8 cellular contexts compared by ENCODE assay signal in the genomic region with DNA sequence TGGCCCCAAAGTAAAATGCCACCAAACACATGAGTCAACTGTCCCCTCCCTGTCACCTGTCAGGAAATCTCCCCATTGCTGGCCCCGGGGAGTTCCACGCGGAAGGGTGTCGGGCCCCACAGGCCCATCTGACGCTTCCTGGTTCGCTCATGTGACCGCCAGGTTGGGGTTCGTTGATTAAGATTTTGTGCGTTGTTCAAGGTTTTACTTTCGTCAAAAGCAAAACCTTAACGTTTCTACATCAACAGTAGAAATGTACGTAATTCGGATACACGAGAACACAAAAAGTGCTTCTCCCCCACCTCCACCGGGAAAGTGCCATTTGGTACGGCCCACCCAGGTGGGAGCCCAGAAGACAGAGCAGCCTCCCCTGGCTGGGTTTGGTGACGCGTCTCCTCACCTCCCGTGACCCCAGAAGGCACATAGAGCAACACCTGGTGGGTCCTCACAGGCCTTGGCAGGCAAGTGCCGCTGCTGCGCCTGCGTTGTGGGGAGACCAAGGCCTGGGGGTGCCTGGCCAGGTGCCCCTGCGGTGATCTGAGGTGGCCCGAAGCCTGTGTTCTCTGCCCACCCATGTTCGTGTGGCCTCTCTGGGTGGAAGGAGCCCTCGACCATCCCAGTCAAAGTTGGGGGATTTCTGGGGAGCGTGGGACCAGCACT.
DNase-seq lines count a peak whose midpoint lies in the region; ATAC-seq and TF ChIP-seq lines count a peak whose summit lies in the region.

No MANE protein-coding gene starts in this region.

- H3K36me3 ChIP-seq in upper lobe of right lung = peaks cover 28% of the 10 kb centered on the region
- peaks cover 29 to 39% of the 10 kb centered on the region in 2 donors for H3K36me3 ChIP-seq in ascending aorta
- H3K36me3 ChIP-seq in psoas muscle (ENCODE audit: insufficient read depth in 1 of 2, low read depth in 1 of 2) = peaks cover 0 to 43% of the 10 kb centered on the region in 2 donors

- H3K27me3 ChIP-seq in upper lobe of right lung (no peaks in the 10 kb centered on the region), ascending aorta (no peaks in the 10 kb centered on the region), psoas muscle (ENCODE audit: insufficient read depth in 3 of 3, low read length in 2 of 3) (no peaks in the 10 kb centered on the region)

- WGBS in psoas muscle, 3 donors = 91 to 93% (median 92%) methylated on average over 25 to 27 of the region's 27 CpGs

- ATAC-seq in GM19372 (IDR thresholded peaks at IDR 0.05; ENCODE audit: low read depth, unreplicated experiment) = peak; percentile 48
- peak; percentile 31 for ATAC-seq in HG03442 (IDR thresholded peaks at IDR 0.05; ENCODE audit: unreplicated experiment)
- ATAC-seq in upper lobe of right lung = no peak
- ATAC-seq in psoas muscle = no peak

- no peak overlapping the region for H3K4me3 ChIP-seq in upper lobe of right lung
- no peak overlapping the region for H3K4me3 ChIP-seq in ascending aorta
- H3K4me3 ChIP-seq in psoas muscle = no peak overlapping the region

- DNase-seq in activated T-helper 1 cell treated with Interleukin-2 at 50 U/mL for 16 hours (ENCODE audit: low read depth) (peak; percentile 35), upper lobe of right lung (no peak), NCI-H2029 treated with DMSO at 0.1 percent for 48 hours (lab: John Stamatoyannopoulos, UW) (no peak), ascending aorta (ENCODE audit: low spot score in 2 of 2) (no peak), psoas muscle (no peak)
- DNase-seq in stimulated activated CD4-positive, alpha-beta T cell treated with anti-CD3 and anti-CD28 coated beads, Interleukin-2, amount 100 ng/mL, for 24 hours = peak; percentile 33 to 37

- H3K4me1 ChIP-seq in upper lobe of right lung (peaks cover 7% of the 10 kb centered on the region), ascending aorta (peaks cover 5 to 27% of the 10 kb centered on the region in 2 donors), psoas muscle (peaks cover 15% of the 10 kb centered on the region)

- intact Hi-C loops in upper lobe of right lung (cut with DNase I) (no loop called here), ascending aorta (cut with DNase I) (loop anchor here (1.0 kb wide), 1 partner anchor 42 kb away; no protein-coding TSS in a partner anchor), psoas muscle (cut with DNase I) (no loop called here)

- TF ChIP-seq CTCF in upper lobe of right lung (IDR thresholded peaks at IDR 0.05) (no peak), ascending aorta (IDR thresholded peaks at IDR 0.05) (no peak), psoas muscle (IDR thresholded peaks at IDR 0.05) (no peak)

- H3K27ac ChIP-seq in upper lobe of right lung = no peak overlapping the region
- H3K27ac ChIP-seq in ascending aorta = no peak overlapping the region
- no peak overlapping the region for H3K27ac ChIP-seq in psoas muscle

- no peaks in the 10 kb centered on the region for H3K9me3 ChIP-seq in upper lobe of right lung
- H3K9me3 ChIP-seq in ascending aorta = no peaks in the 10 kb centered on the region
- no peaks in the 10 kb centered on the region for H3K9me3 ChIP-seq in psoas muscle

Comparison
In these comparisons a context has a peak if more than half of its experiments do, and no peak if none do; other contexts are left out.
1. ATAC-seq: peak in GM19372 (single experiment) and HG03442 (single experiment); none in upper lobe of right lung (single experiment) and psoas muscle (0 of 4).
2. DNase-seq: peak in activated T-helper 1 cell treated with Interleukin-2 at 50 U/mL for 16 hours (single experiment) and stimulated activated CD4-positive, alpha-beta T cell treated with anti-CD3 and anti-CD28 coated beads, Interleukin-2, amount 100 ng/mL, for 24 hours (2 of 2); none in upper lobe of right lung (single experiment), NCI-H2029 treated with DMSO at 0.1 percent for 48 hours (single experiment), ascending aorta (0 of 2) and psoas muscle (0 of 2).